ENCODE assay signal across 11 cellular contexts in the genomic region with DNA sequence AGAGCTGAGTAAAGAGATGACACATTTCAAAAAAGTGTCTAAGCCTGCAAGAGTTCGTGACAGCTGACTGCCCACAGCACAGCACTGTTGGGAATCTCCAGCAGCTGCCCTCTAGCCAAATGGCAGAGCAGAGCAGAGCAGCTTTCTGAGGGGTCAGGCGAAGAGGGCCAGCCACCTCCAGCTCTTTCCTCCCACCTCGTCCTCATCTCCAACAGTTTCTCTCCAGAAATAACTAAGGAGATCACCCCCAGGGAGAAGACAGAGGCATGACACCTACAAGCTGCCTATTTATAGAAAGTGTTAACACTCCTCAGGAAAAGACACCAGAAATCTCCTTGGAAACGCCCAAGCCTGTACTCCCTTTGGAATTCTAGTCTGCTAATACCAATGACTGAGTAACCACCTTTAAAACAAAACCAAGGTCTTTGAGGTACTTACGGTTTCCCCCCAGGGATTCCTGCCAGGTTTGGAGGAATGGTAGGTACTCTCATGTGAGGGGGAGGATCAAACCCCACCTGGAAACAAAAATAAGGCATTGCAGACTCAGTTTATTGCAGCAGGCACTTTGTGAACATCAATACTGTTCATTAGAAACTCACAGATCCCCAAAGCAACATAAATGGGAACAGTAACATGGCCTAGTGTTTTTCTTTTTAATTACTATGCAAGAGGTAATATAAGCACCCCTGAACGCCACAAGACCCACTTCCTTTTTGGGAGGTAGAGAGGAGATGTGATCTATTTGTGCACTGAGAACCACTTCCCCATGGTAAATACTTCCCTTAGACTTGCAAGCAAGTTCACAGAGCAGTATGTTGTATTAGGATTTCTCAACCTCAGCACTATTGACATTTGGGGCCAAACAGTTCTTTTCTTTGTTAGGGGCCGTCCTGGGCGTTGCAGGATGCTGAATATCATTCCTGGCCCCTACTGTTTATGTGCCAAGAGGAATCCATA.
DNase-seq lines count a peak whose midpoint lies in the region; ATAC-seq, FAIRE-seq and TF ChIP-seq lines count a peak whose summit lies in the region.
"Had no signal": no experiment of that assay in that cellular context is flagged by ENCODE, and none has a peak within 500 bp of the region (broad histone marks: within the 10 kb centered on the region; RNA-seq: fewer than 3 reads in every experiment).

No MANE protein-coding gene starts in this region.

- H3K36me3 ChIP-seq in CD4-positive, alpha-beta memory T cell (ENCODE audit: insufficient read depth, low read length) = no peaks in the 10 kb centered on the region

- no peak for TF ChIP-seq CTCF in glutamatergic neuron (IDR thresholded peaks at IDR 0.05; ENCODE audit: partially characterized antibody, unreplicated experiment)

- DNase-seq in RCC 7860 (ENCODE audit: low spot score) = peak; percentile 92
- no peak for DNase-seq in glutamatergic neuron
- peak; percentile 40 for DNase-seq in superior temporal gyrus (ENCODE audit: extremely low spot score)
- no peak for DNase-seq in ureter (ENCODE audit: low spot score)
- no peak for DNase-seq in CD4-positive, alpha-beta memory T cell
- DNase-seq in effector CD4-positive, alpha-beta T cell = no peak
- DNase-seq: activated CD4-positive, alpha-beta T cell treated with anti-CD3 and anti-CD28 coated beads, Interleukin-2, amount 10 ng/mL, durations not matched to agents 24 days and 14 days; NCI-H1048 had no signal

- peaks cover 15% of the 10 kb centered on the region for H3K36me3 Mint-ChIP-seq in glutamatergic neuron (ENCODE audit: unreplicated experiment)
- peaks cover 0 to 1% of the 10 kb centered on the region in 2 donors for H3K36me3 Mint-ChIP-seq in CD4-positive, alpha-beta memory T cell

- CTCF ChIA-PET in CD4-positive, alpha-beta memory T cell (lab: Charles Lee; ENCODE audit: partially characterized antibody) = no interaction called here

- no peak overlapping the region for H3K4me3 ChIP-seq in CD4-positive, alpha-beta memory T cell (ENCODE audit: low read length in 2 of 2)

- H3K9me3 ChIP-seq in CD4-positive, alpha-beta memory T cell (ENCODE audit: control insufficient read depth in 1 of 2, low read length in 2 of 2) = no peaks in the 10 kb centered on the region

- intact Hi-C loops in CD4-positive, alpha-beta memory T cell (cut with micrococcal nuclease) = no loop called here

- H3K27ac Mint-ChIP-seq in glutamatergic neuron (ENCODE audit: unreplicated experiment) = peak overlapping the region; percentile 86
- no peak overlapping the region for H3K27ac Mint-ChIP-seq in CD4-positive, alpha-beta memory T cell
- H3K27ac Mint-ChIP-seq: activated CD4-positive, alpha-beta T cell treated with anti-CD3 and anti-CD28 coated beads, Interleukin-2, amount 10 ng/mL, durations not matched to agents 24 days and 14 days had no signal

- H3K27me3 ChIP-seq in CD4-positive, alpha-beta memory T cell (ENCODE audit: insufficient read depth, low read length) = no peaks in the 10 kb centered on the region

- FAIRE-seq in RCC 7860 (lab: Jason Lieb, UNC) = peak; percentile 90
- FAIRE-seq: endometrium had no signal

- H3K4me1 Mint-ChIP-seq in glutamatergic neuron (ENCODE audit: low read depth, unreplicated experiment) = peaks cover 37% of the 10 kb centered on the region
- no peaks in the 10 kb centered on the region for H3K4me1 Mint-ChIP-seq in CD4-positive, alpha-beta memory T cell
- H3K4me1 Mint-ChIP-seq: activated CD4-positive, alpha-beta T cell treated with anti-CD3 and anti-CD28 coated beads, Interleukin-2, amount 10 ng/mL, durations not matched to agents 24 days and 14 days had no signal

- peak overlapping the region; percentile 54 for H3K4me3 Mint-ChIP-seq in glutamatergic neuron (ENCODE audit: unreplicated experiment)
- no peak overlapping the region for H3K4me3 Mint-ChIP-seq in CD4-positive, alpha-beta memory T cell
- H3K4me3 Mint-ChIP-seq: activated CD4-positive, alpha-beta T cell treated with anti-CD3 and anti-CD28 coated beads, Interleukin-2, amount 10 ng/mL, durations not matched to agents 24 days and 14 days; neural crest cell had no signal

- no peak overlapping the region for H3K27ac ChIP-seq in CD4-positive, alpha-beta memory T cell (ENCODE audit: low read depth, low read length)

- POLR2A ChIA-PET in CD4-positive, alpha-beta memory T cell (lab: Charles Lee; ENCODE audit: partially characterized antibody) = no interaction called here

- ATAC-seq in HG02885 (IDR thresholded peaks at IDR 0.05; ENCODE audit: poor library complexity, unreplicated experiment) = peak; percentile 77

- H3K4me1 ChIP-seq in CD4-positive, alpha-beta memory T cell (ENCODE audit: insufficient read depth, low read length) = no peaks in the 10 kb centered on the region

- H3K27me3 Mint-ChIP-seq in glutamatergic neuron (ENCODE audit: unreplicated experiment) = peaks cover 14% of the 10 kb centered on the region
- H3K27me3 Mint-ChIP-seq in CD4-positive, alpha-beta memory T cell = no peaks in the 10 kb centered on the region
- H3K27me3 Mint-ChIP-seq: activated CD4-positive, alpha-beta T cell treated with anti-CD3 and anti-CD28 coated beads, Interleukin-2, amount 10 ng/mL, durations not matched to agents 24 days and 14 days had no signal

- peaks cover 16% of the 10 kb centered on the region for H3K9me3 Mint-ChIP-seq in glutamatergic neuron (ENCODE audit: unreplicated experiment)
- H3K9me3 Mint-ChIP-seq in CD4-positive, alpha-beta memory T cell = peaks cover 0 to 6% (median 0%) of the 10 kb centered on the region in 8 donors
- H3K9me3 Mint-ChIP-seq: activated CD4-positive, alpha-beta T cell treated with anti-CD3 and anti-CD28 coated beads, Interleukin-2, amount 10 ng/mL, durations not matched to agents 24 days and 14 days; neural crest cell had no signal

Comparison
In these comparisons a context has a peak if more than half of its experiments do, and no peak if none do; other contexts are left out.
1. DNase-seq: peak in RCC 7860 (single experiment) and superior temporal gyrus (single experiment); none in glutamatergic neuron (single experiment), ureter (single experiment), CD4-positive, alpha-beta memory T cell (0 of 5) and effector CD4-positive, alpha-beta T cell (single experiment).